1 cellular context compared by ENCODE assay signal in the genomic region with DNA sequence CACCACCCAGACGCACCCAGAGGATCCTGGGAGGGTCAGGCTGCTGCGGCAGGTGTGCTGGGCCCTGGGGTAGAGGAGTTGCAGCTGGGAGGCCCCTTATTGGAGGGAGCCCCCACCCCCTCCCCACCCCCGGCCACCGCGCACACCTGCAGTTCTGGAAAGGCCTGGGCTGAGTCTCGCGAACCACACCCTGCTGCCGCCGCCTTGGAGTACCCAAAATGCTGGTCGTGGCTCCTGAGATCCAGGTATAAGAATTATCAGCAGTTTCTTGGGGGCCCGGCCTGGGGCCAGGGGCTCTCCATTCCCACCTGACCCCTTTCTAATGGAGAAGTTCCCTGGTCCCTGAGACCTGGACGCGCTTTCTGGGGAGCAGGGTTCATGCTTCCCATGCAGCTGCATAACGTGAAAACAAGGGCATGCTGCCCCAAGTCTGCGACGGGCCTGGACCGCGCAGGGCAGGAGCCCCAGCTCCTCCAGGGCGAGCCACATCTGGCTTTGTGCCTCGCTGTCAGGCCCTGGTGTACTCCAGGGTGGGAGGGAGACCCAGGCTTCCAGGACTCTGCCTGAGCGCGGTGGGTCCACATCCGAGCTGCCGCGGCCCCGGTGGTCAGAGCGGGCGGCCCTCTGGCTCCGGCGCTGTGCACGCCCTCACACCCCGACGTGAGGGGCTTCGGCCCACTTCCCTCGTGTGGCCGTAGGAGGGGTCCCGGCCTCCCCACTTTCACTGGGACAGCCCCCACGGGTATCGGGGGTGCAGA.
TF ChIP-seq lines count a peak whose summit lies in the region.

No MANE protein-coding gene starts in this region.

TF ChIP-seq in HepG2, 621 proteins besides CTCF, POLR2A, EP300 and RAD21:
- TF ChIP-seq, protein P1, sequence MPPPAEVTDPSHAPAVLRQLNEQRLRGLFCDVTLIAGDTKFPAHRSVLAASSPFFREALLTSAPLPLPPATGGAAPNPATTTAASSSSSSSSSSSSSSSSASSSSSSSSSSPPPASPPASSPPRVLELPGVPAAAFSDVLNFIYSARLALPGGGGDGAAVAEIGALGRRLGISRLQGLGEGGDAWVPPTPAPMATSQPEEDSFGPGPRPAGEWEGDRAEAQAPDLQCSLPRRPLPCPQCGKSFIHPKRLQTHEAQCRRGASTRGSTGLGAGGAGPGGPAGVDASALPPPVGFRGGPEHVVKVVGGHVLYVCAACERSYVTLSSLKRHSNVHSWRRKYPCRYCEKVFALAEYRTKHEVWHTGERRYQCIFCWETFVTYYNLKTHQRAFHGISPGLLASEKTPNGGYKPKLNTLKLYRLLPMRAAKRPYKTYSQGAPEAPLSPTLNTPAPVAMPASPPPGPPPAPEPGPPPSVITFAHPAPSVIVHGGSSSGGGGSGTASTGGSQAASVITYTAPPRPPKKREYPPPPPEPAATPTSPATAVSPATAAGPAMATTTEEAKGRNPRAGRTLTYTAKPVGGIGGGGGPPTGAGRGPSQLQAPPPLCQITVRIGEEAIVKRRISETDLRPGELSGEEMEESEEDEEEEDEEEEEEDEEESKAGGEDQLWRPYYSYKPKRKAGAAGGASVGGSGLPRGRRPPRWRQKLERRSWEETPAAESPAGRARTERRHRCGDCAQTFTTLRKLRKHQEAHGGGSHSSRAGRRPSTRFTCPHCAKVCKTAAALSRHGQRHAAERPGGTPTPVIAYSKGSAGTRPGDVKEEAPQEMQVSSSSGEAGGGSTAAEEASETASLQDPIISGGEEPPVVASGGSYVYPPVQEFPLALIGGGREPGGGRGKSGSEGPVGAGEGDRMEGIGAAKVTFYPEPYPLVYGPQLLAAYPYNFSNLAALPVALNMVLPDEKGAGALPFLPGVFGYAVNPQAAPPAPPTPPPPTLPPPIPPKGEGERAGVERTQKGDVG (CRISPR knock-in tag; IDR thresholded peaks at IDR 0.05; ENCODE audit: borderline replicate concordance): 0 out of 2 replicates have a peak, but pooled peaks have one; percentile 21
- TF ChIP-seq, protein P2, sequence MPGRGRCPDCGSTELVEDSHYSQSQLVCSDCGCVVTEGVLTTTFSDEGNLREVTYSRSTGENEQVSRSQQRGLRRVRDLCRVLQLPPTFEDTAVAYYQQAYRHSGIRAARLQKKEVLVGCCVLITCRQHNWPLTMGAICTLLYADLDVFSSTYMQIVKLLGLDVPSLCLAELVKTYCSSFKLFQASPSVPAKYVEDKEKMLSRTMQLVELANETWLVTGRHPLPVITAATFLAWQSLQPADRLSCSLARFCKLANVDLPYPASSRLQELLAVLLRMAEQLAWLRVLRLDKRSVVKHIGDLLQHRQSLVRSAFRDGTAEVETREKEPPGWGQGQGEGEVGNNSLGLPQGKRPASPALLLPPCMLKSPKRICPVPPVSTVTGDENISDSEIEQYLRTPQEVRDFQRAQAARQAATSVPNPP (CRISPR knock-in tag; IDR thresholded peaks at IDR 0.05): no peak
- TF ChIP-seq MATR3 (CRISPR knock-in tag; IDR thresholded peaks at IDR 0.05): no peak
- TF ChIP-seq ZNF354B (CRISPR knock-in tag; IDR thresholded peaks at IDR 0.05): no peak
TF ChIP-seq in HepG2: peak in this region for 1.
